In genomic region chr16:3718019-3718391, GRCh38 we compare ENCODE assay signal across 8 cellular contexts. TPM values are rescaled to one million over a fixed set of nuclear protein-coding genes. Genes with fewer than 3 reads are reported as not detected.
DNase-seq lines count a peak whose midpoint lies in the region; ATAC-seq and TF ChIP-seq lines count a peak whose summit lies in the region.

No MANE protein-coding gene starts in this region.

- TF ChIP-seq CTCF in left ventricle myocardium inferior (IDR thresholded peaks at IDR 0.05; ENCODE audit: borderline replicate concordance) (no peak), brain microvascular endothelial cell (IDR thresholded peaks at IDR 0.05; ENCODE audit: low read depth, low read length, missing control alignments) (no peak)

- in situ Hi-C loops in brain microvascular endothelial cell (cut with HindIII; ENCODE audit: low pct_ligation_motif_present, low sequenced_read_pairs): no loop called here

- WGBS in mesodermal cell (ENCODE audit: insufficient coverage in 2 of 2), 2 experiments: 41 to 63% methylated on average over 2 to 3 of the region's 5 CpGs
- whole genome bisulfite sequencing in aorta, 2 donors: 22 to 25% methylated on average over 5 of the region's 5 CpGs

- H3K36me3 ChIP-seq in left ventricle myocardium inferior (peaks cover 9% of the 10 kb centered on the region), brain microvascular endothelial cell (replicated peaks) (no peaks in the 10 kb centered on the region), mesodermal cell (ENCODE audit: control insufficient read depth, insufficient read depth, low read length) (no peaks in the 10 kb centered on the region), aorta (ENCODE audit: control insufficient read depth in 1 of 2, insufficient read depth in 2 of 2, low read length in 1 of 2) (no peaks in the 10 kb centered on the region)

- no peak for DNase-seq in left ventricle myocardium inferior
- DNase-seq in Right ventricle myocardium superior: no peak
- DNase-seq in brain microvascular endothelial cell: no peak
- DNase-seq in aorta: no peak
- DNase-seq in nucleus accumbens (lab: John Stamatoyannopoulos, UW): no peak

- H3K9me3 ChIP-seq in left ventricle myocardium inferior (replicated peaks): no peaks in the 10 kb centered on the region
- H3K9me3 ChIP-seq in mesodermal cell (ENCODE audit: control insufficient read depth, low read length): no peaks in the 10 kb centered on the region
- H3K9me3 ChIP-seq in aorta (ENCODE audit: control insufficient read depth, low read length): no peaks in the 10 kb centered on the region

- peak overlapping the region; percentile 100 for H3K4me3 ChIP-seq in left ventricle myocardium inferior
- peak overlapping the region; percentile 89 for H3K4me3 ChIP-seq in brain microvascular endothelial cell (ENCODE audit: low read depth, low read length)
- H3K4me3 ChIP-seq in mesodermal cell (ENCODE audit: extremely low read depth, insufficient read depth, low read length, poor library complexity, severe bottlenecking): peak overlapping the region; percentile 77
- peak overlapping the region; percentile 32 to 62 for H3K4me3 ChIP-seq in aorta (ENCODE audit: low read length in 2 of 2)

- H3K4me1 ChIP-seq in left ventricle myocardium inferior: peaks cover 31% of the 10 kb centered on the region
- no peaks in the 10 kb centered on the region for H3K4me1 ChIP-seq in mesodermal cell (ENCODE audit: control insufficient read depth, insufficient read depth, low read length, poor library complexity, severe bottlenecking)
- H3K4me1 ChIP-seq in aorta (ENCODE audit: control insufficient read depth in 1 of 2, insufficient read depth in 2 of 2, low read length in 2 of 2): no peaks in the 10 kb centered on the region

- no peak for ATAC-seq in Right ventricle myocardium superior (ENCODE audit: poor library complexity)
- ATAC-seq in aorta (ENCODE audit: low FRiP score): no peak
- ATAC-seq in HG02798 (IDR thresholded peaks at IDR 0.05; ENCODE audit: poor library complexity, unreplicated experiment): no peak
- no peak for ATAC-seq in GM18867 (IDR thresholded peaks at IDR 0.05; ENCODE audit: unreplicated experiment)

- H3K27ac ChIP-seq in left ventricle myocardium inferior (replicated peaks) (peak overlapping the region; percentile 93), brain microvascular endothelial cell (peak overlapping the region; percentile 88), mesodermal cell (ENCODE audit: low read depth, low read length, severe bottlenecking) (peak overlapping the region; percentile 75), aorta (ENCODE audit: low read depth in 1 of 2, low read length in 2 of 2) (peak overlapping the region in 1 of 2 donors; percentile 80)

- intact Hi-C loops in left ventricle myocardium inferior (cut with micrococcal nuclease) (no loop called here), Right ventricle myocardium superior (cut with DNase I) (no loop called here), aorta (cut with DNase I) (no loop called here)

- no peaks in the 10 kb centered on the region for H3K27me3 ChIP-seq in left ventricle myocardium inferior (ENCODE audit: low read depth)
- no peaks in the 10 kb centered on the region for H3K27me3 ChIP-seq in brain microvascular endothelial cell (replicated peaks)
- H3K27me3 ChIP-seq in aorta (ENCODE audit: control insufficient read depth in 1 of 2, insufficient read depth in 2 of 2, low read length in 1 of 2): no peaks in the 10 kb centered on the region

RNA-seq across cellular contexts. Expression of gene TRAP1, which starts 0.7 kb away (rescaled TPM):
- total RNA-seq in left ventricle myocardium inferior (128 TPM), Right ventricle myocardium superior (146 TPM), aorta (10 to 100 TPM; 57.7 to 59.5 TPM)
- polyA plus RNA-seq in mesodermal cell (2013, experiment 1 of 2): 105 TPM
- 97.6 TPM for polyA plus RNA-seq in mesodermal cell (2013, experiment 2 of 2)
- polyA plus RNA-seq in aorta: 100 to 1,000 TPM in 1 of 2 donors, 10 to 100 TPM in 1; 19.2 to 183 TPM

Comparison
In these comparisons a context has a peak if more than half of its experiments do, and no peak if none do; other contexts are left out.
1. H3K4me3 ChIP-seq: peak in every context shown above with its lines; median percentile 100 in left ventricle myocardium inferior; 89 in brain microvascular endothelial cell; 77 in mesodermal cell; 47 in aorta.